30 cellular contexts compared by ENCODE assay signal in genomic region chr1:214970016-214970415, GRCh38.
"Had no signal": no experiment of that assay in that cellular context is flagged by ENCODE, and none has a peak within 500 bp of the region (broad histone marks: within the 10 kb centered on the region; RNA-seq: fewer than 3 reads in every experiment).

No MANE protein-coding gene starts in this region.

- H3K27ac Mint-ChIP-seq: activated CD4-positive, alpha-beta memory T cell treated with anti-CD3 and anti-CD28 coated beads for 36 hours; activated CD4-positive, alpha-beta T cell treated with anti-CD3 and anti-CD28 coated beads, Interleukin-2, amount 10 ng/mL, durations not matched to agents 24 days and 14 days; activated naive CD4-positive, alpha-beta T cell treated with anti-CD3 and anti-CD28 coated beads, Interleukin-2, amount 10 ng/mL, durations not matched to agents 7 days and 5 days; activated naive CD8-positive, alpha-beta T cell treated with anti-CD3 and anti-CD28 coated beads, Interleukin-2, amount 10 ng/mL, durations not matched to agents 7 days and 5 days; effector memory CD8-positive, alpha-beta T cell; nephron; stimulated activated memory B cell treated with anti-CD40 and anti-IgM and Interleukin-4, amounts not matched to agents 10 μg/mL and 1 μg/mL and 100 μg/mL, for 72 hours; stimulated activated naive CD8-positive, alpha-beta T cell treated with anti-CD3 and anti-CD28 coated beads, Interleukin-15, amount 100 ng/mL, for 72 hours; T-helper 17 cell had no signal

- H3K4me3 ChIP-seq: coronary artery, dorsolateral prefrontal cortex, heart left ventricle, left lung, lower lobe of right lung, mucosa of descending colon, SK-N-MC, skin epidermis, upper lobe of left lung, vagina had no signal

- H3K27me3 ChIP-seq: heart left ventricle, left lung, upper lobe of left lung, vagina had no signal

- H3K9me3 Mint-ChIP-seq: activated CD4-positive, alpha-beta memory T cell treated with anti-CD3 and anti-CD28 coated beads for 36 hours; activated CD4-positive, alpha-beta T cell treated with anti-CD3 and anti-CD28 coated beads, Interleukin-2, amount 10 ng/mL, durations not matched to agents 24 days and 14 days; activated naive CD4-positive, alpha-beta T cell treated with anti-CD3 and anti-CD28 coated beads, Interleukin-2, amount 10 ng/mL, durations not matched to agents 7 days and 5 days; activated naive CD8-positive, alpha-beta T cell treated with anti-CD3 and anti-CD28 coated beads, Interleukin-2, amount 10 ng/mL, durations not matched to agents 7 days and 5 days; nephron had no signal

- H3K4me3 Mint-ChIP-seq: activated CD4-positive, alpha-beta memory T cell treated with anti-CD3 and anti-CD28 coated beads for 36 hours; activated CD4-positive, alpha-beta T cell treated with anti-CD3 and anti-CD28 coated beads, Interleukin-2, amount 10 ng/mL, durations not matched to agents 24 days and 14 days; activated naive CD4-positive, alpha-beta T cell treated with anti-CD3 and anti-CD28 coated beads, Interleukin-2, amount 10 ng/mL, durations not matched to agents 7 days and 5 days; activated naive CD8-positive, alpha-beta T cell treated with anti-CD3 and anti-CD28 coated beads, Interleukin-2, amount 10 ng/mL, durations not matched to agents 7 days and 5 days; effector memory CD8-positive, alpha-beta T cell; nephron; stimulated activated memory B cell treated with anti-CD40 and anti-IgM and Interleukin-4, amounts not matched to agents 10 μg/mL and 1 μg/mL and 100 μg/mL, for 72 hours; stimulated activated naive CD8-positive, alpha-beta T cell treated with anti-CD3 and anti-CD28 coated beads, Interleukin-15, amount 100 ng/mL, for 72 hours; T-helper 17 cell had no signal

- H3K27ac ChIP-seq: coronary artery, dorsolateral prefrontal cortex, heart left ventricle, left lung, lower lobe of right lung, SK-N-MC, skin epidermis, upper lobe of left lung, vagina had no signal

- H3K36me3 Mint-ChIP-seq: activated CD4-positive, alpha-beta memory T cell treated with anti-CD3 and anti-CD28 coated beads for 36 hours; activated naive CD4-positive, alpha-beta T cell treated with anti-CD3 and anti-CD28 coated beads, Interleukin-2, amount 10 ng/mL, durations not matched to agents 7 days and 5 days; activated naive CD8-positive, alpha-beta T cell treated with anti-CD3 and anti-CD28 coated beads, Interleukin-2, amount 10 ng/mL, durations not matched to agents 7 days and 5 days; stimulated activated memory B cell treated with anti-CD40 and anti-IgM and Interleukin-4, amounts not matched to agents 10 μg/mL and 1 μg/mL and 100 μg/mL, for 72 hours had no signal

- ATAC-seq: effector memory CD8-positive, alpha-beta T cell; heart left ventricle; left lung; lower lobe of right lung; mucosa of descending colon; sciatic nerve; stimulated activated memory B cell treated with anti-CD40 and anti-IgM and Interleukin-4, amounts not matched to agents 10 μg/mL and 1 μg/mL and 100 μg/mL, for 72 hours; stimulated activated naive CD8-positive, alpha-beta T cell treated with anti-CD3 and anti-CD28 coated beads, Interleukin-15, amount 100 ng/mL, for 72 hours; T-helper 17 cell had no signal

- H3K27me3 Mint-ChIP-seq: activated CD4-positive, alpha-beta T cell treated with anti-CD3 and anti-CD28 coated beads, Interleukin-2, amount 10 ng/mL, durations not matched to agents 24 days and 14 days; activated naive CD4-positive, alpha-beta T cell treated with anti-CD3 and anti-CD28 coated beads, Interleukin-2, amount 10 ng/mL, durations not matched to agents 7 days and 5 days; effector memory CD8-positive, alpha-beta T cell; stimulated activated memory B cell treated with anti-CD40 and anti-IgM and Interleukin-4, amounts not matched to agents 10 μg/mL and 1 μg/mL and 100 μg/mL, for 72 hours had no signal

- H3K36me3 ChIP-seq: heart left ventricle, left lung, lower lobe of right lung, upper lobe of left lung, vagina had no signal

- H3K9me3 ChIP-seq: heart left ventricle, left lung, lower lobe of right lung, mucosa of descending colon, upper lobe of left lung, vagina had no signal

- H3K4me1 Mint-ChIP-seq: activated CD4-positive, alpha-beta T cell treated with anti-CD3 and anti-CD28 coated beads, Interleukin-2, amount 10 ng/mL, durations not matched to agents 24 days and 14 days; activated naive CD4-positive, alpha-beta T cell treated with anti-CD3 and anti-CD28 coated beads, Interleukin-2, amount 10 ng/mL, durations not matched to agents 7 days and 5 days; activated naive CD8-positive, alpha-beta T cell treated with anti-CD3 and anti-CD28 coated beads, Interleukin-2, amount 10 ng/mL, durations not matched to agents 7 days and 5 days; nephron; stimulated activated memory B cell treated with anti-CD40 and anti-IgM and Interleukin-4, amounts not matched to agents 10 μg/mL and 1 μg/mL and 100 μg/mL, for 72 hours; stimulated activated naive CD8-positive, alpha-beta T cell treated with anti-CD3 and anti-CD28 coated beads, Interleukin-15, amount 100 ng/mL, for 72 hours; T-helper 17 cell had no signal

- DNase-seq: activated CD4-positive, alpha-beta memory T cell treated with anti-CD3 and anti-CD28 coated beads for 36 hours; activated CD4-positive, alpha-beta T cell treated with anti-CD3 and anti-CD28 coated beads, Interleukin-2, amount 10 ng/mL, durations not matched to agents 24 days and 14 days; activated CD4-positive, CD25-positive, alpha-beta regulatory T cell treated with anti-CD3 and anti-CD28 coated beads, Interleukin-2, amount 50 U/mL, for 72 hours; activated CD8-positive, alpha-beta memory T cell treated with anti-CD3 and anti-CD28 coated beads, Interleukin-2, amount 50 U/mL, for 4 hours; activated gamma-delta T cell; activated naive CD4-positive, alpha-beta T cell treated with anti-CD3 and anti-CD28 coated beads, Interleukin-2, amount 10 ng/mL, durations not matched to agents 7 days and 5 days; activated naive CD8-positive, alpha-beta T cell treated with anti-CD3 and anti-CD28 coated beads, Interleukin-2, amount 10 ng/mL, durations not matched to agents 7 days and 5 days; activated T-cell treated with anti-CD3 and anti-CD28 coated beads, Interleukin-2, amount 50 U/mL, for 1 hour; amygdala; dorsolateral prefrontal cortex; effector memory CD8-positive, alpha-beta T cell; heart left ventricle; left lung; lower lobe of right lung; mucosa of descending colon; retina; stimulated activated CD4-positive, alpha-beta T cell treated with anti-CD3 and anti-CD28 coated beads, Interleukin-12 subunit alpha, Interleukin-12 subunit beta, amount 100 ng/mL, for 4 hours; stimulated activated CD4-positive, alpha-beta T cell treated with anti-CD3 and anti-CD28 coated beads, Interleukin-4, amount 100 ng/mL, for 1 hour; stimulated activated naive CD8-positive, alpha-beta T cell treated with anti-CD3 and anti-CD28 coated beads, Interleukin-15, amount 100 ng/mL, for 72 hours; substantia nigra; T-helper 17 cell; T1000; upper lobe of left lung had no signal

- H3K4me1 ChIP-seq: heart left ventricle, left lung, lower lobe of right lung, upper lobe of left lung, vagina had no signal
